11 cellular contexts compared by ENCODE assay signal in the genomic region with DNA sequence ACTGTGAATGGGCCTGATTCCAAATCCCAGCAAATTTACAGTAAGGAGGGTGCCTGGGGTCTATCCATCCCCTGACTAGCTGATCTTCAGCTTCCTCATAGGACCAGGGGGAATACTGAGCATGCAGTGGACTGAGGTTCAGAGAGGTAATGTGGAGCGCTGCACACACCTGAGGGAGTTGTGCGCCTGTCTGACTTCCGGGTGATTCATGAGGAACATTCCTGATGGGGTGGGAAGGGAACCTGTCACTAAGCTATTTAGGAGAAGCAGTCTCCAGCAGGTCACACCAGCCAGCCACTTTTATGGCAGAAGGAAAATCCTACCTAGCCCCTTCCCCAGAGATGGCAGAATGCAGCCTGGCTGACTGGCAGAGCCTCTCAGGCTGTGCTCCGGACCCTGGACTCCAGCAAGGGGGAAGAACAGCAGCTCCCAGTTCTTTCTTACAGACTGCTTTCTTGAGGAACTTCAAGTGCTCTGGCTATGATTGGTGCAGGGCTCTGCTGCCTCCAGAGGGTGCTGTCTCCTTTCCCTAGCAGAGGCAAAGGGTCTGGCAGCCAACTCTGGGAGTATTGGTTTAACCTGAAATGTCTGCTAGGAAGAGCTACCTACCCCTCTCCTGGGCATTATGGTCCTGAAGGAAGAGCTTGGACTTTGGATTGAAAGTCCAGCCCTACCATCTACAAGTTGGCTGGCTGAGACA. TPM values are rescaled to one million over a fixed set of nuclear protein-coding genes. Genes with fewer than 3 reads are reported as not detected.
DNase-seq lines count a peak whose midpoint lies in the region; ATAC-seq, FAIRE-seq and TF ChIP-seq lines count a peak whose summit lies in the region.
"Not testable (repeated sequence)": the region's sequence is repeated elsewhere in the genome, so short reads cannot be mapped to it uniquely, and the experiment has no call there.
"Had no signal": no experiment of that assay in that cellular context is flagged by ENCODE, and none has a peak within 500 bp of the region (broad histone marks: within the 10 kb centered on the region; RNA-seq: fewer than 3 reads in every experiment).

No MANE protein-coding gene starts in this region.

- WGBS in GM12878 (ENCODE audit: insufficient coverage, insufficient replicate concordance, low lambda C conversion rate, missing lambda C conversion rate): no CpG with 5 or more reads among the region's 4 CpGs

- peak; percentile 8; the same call in 1 of the 2 replicates for TF ChIP-seq RAD21 in HCT116 (IDR thresholded peaks at IDR 0.05; ENCODE audit: low read depth)
- TF ChIP-seq RAD21 in GM12878 (IDR thresholded peaks at IDR 0.05; ENCODE audit: insufficient read depth, low read depth, low read length): not testable (repeated sequence)

- H2AFZ ChIP-seq in HCT116 (ENCODE audit: low read depth, low read length, poor library complexity, severe bottlenecking); GM12878 (ENCODE audit: control insufficient read depth, low read depth, low read length): not testable (repeated sequence)

- ATAC-seq in HCT116: peak; percentile 91
- peak; percentile 51 for ATAC-seq in RWPE2 (ENCODE audit: low read depth)
- ATAC-seq in GM12878: peak; percentile 45; the same call in 1 of the 3 replicates
- ATAC-seq in left ventricle myocardium superior: peak; percentile 66
- peak; percentile 88 for ATAC-seq in mucosa of descending colon
- ATAC-seq in upper lobe of right lung: peak; percentile 83

- SMC1A ChIA-PET in GM12878 (lab: Charles Lee; ENCODE audit: uncharacterized antibody, unreplicated experiment): not testable (repeated sequence)

- not testable (repeated sequence) for H3K79me2 ChIP-seq in HCT116 (ENCODE audit: insufficient read depth, low read length); GM12878 (ENCODE audit: control insufficient read depth, insufficient read depth, low read length)

- in situ Hi-C loops in GM12878 (cut with MboI): not testable (repeated sequence)

- H3K9ac ChIP-seq in HCT116 (ENCODE audit: low read length); GM12878 (ENCODE audit: control insufficient read depth, insufficient read depth, low read length): not testable (repeated sequence)

- H3K27ac ChIP-seq in AG04450 (ENCODE audit: low read depth, low read length); HCT116 (ENCODE audit: low read depth, low read length); RWPE2 (ENCODE audit: poor library complexity, severe bottlenecking); GM12878 (ENCODE audit: control insufficient read depth, insufficient read depth); upper lobe of right lung: not testable (repeated sequence)

- DNase-seq in AG04450 (ENCODE audit: low read depth, low spot score); HCT116 (ENCODE audit: low read depth, low spot score); RWPE2 (ENCODE audit: low spot score); GM12878 (ENCODE audit: low read depth, low spot score); fibroblast of mammary gland (ENCODE audit: low read depth); left ventricle myocardium superior; upper lobe of right lung: not testable (repeated sequence)
- peak in 1 of 3 donors; percentile 44 for DNase-seq in mucosa of descending colon

- H3K4me3 ChIP-seq in AG04450 (ENCODE audit: low read depth, low read length); HCT116 (replicated peaks in 1 of 2; ENCODE audit: low read depth in 1 of 2, low read length in 2 of 2); RWPE2 (ENCODE audit: severe bottlenecking); GM12878; fibroblast of mammary gland (ENCODE audit: control insufficient read depth, low read depth, low read length); mucosa of descending colon; upper lobe of right lung: not testable (repeated sequence)

- not testable (repeated sequence) for TF ChIP-seq EP300 in GM12878 (IDR thresholded peaks at IDR 0.05; ENCODE audit: borderline replicate concordance in 1 of 2, control insufficient read depth in 1 of 2, low read depth in 2 of 2, low read length in 2 of 2)

- H3K4me2 ChIP-seq in HCT116 (ENCODE audit: low read length); GM12878 (ENCODE audit: control insufficient read depth, insufficient read depth): not testable (repeated sequence)

- not testable (repeated sequence) for FAIRE-seq in GM12878 (lab: Jason Lieb, UNC)

- POLR2A ChIA-PET in AG04450 (lab: Yijun Ruan, JAX); HCT116 (lab: Charles Lee); GM12878 (lab: Charles Lee): not testable (repeated sequence)

- H3K9me2 ChIP-seq in HCT116 (ENCODE audit: insufficient read depth): not testable (repeated sequence)

- H3K36me3 ChIP-seq in HCT116 (ENCODE audit: control insufficient read depth in 1 of 2, insufficient read depth in 2 of 2, low read length in 2 of 2); RWPE2 (ENCODE audit: low read depth); GM12878 (ENCODE audit: control insufficient read depth in 2 of 2, insufficient read depth in 2 of 2, low read length in 1 of 2); mucosa of descending colon (ENCODE audit: low read depth); upper lobe of right lung: not testable (repeated sequence)

- intact Hi-C loops in HCT116 (cut with micrococcal nuclease); GM12878 (cut with micrococcal nuclease; ENCODE audit: unreplicated experiment); left ventricle myocardium superior (cut with micrococcal nuclease); mucosa of descending colon (cut with DNase I, micrococcal nuclease); upper lobe of right lung (cut with DNase I): not testable (repeated sequence)

- 0 out of 2 replicates have a peak, but pooled peaks have one; percentile 10 for TF ChIP-seq CTCF in AG04450 (IDR thresholded peaks at IDR 0.05; ENCODE audit: low read depth, low read length)
- not testable (repeated sequence) for TF ChIP-seq CTCF in HCT116 (IDR thresholded peaks at IDR 0.05 in 2 of 3, conservative IDR thresholded peaks at IDR 0.05 in 1 of 3; ENCODE audit: borderline replicate concordance in 1 of 3, insufficient read depth in 1 of 3, low read depth in 2 of 3, low read length in 2 of 3); RWPE2 (IDR thresholded peaks at IDR 0.05; ENCODE audit: poor library complexity, severe bottlenecking); GM12878 (IDR thresholded peaks at IDR 0.05 in 2 of 3, conservative IDR thresholded peaks at IDR 0.05 in 1 of 3; ENCODE audit: control insufficient read depth in 2 of 3, extremely low read depth in 1 of 3, insufficient read depth in 1 of 3, low read depth in 3 of 3, low read length in 3 of 3); mucosa of descending colon (IDR thresholded peaks at IDR 0.05); upper lobe of right lung (IDR thresholded peaks at IDR 0.05)
- peak; percentile 2 for TF ChIP-seq CTCF in fibroblast of mammary gland (conservative IDR thresholded peaks at IDR 0.05; ENCODE audit: control insufficient read depth, insufficient read depth, low read depth, low read length)

- CTCF ChIA-PET in AG04450 (lab: Charles Lee); HCT116 (lab: Charles Lee); GM12878 (lab: Yijun Ruan, JAX): not testable (repeated sequence)

- H4K20me1 ChIP-seq in HCT116 (ENCODE audit: insufficient read depth); GM12878 (ENCODE audit: control insufficient read depth, insufficient read depth): not testable (repeated sequence)

- BruUV-seq in HCT116 (replicated peaks; lab: Mats Ljungman, UMichigan); GM12878 (replicated peaks; lab: Mats Ljungman, UMichigan): not testable (repeated sequence)

- TF ChIP-seq POLR2A in HCT116 (IDR thresholded peaks at IDR 0.05; ENCODE audit: borderline replicate concordance, extremely low read depth, insufficient read depth, insufficient read length); GM12878 (IDR thresholded peaks at IDR 0.05; ENCODE audit: low read depth, low read length): not testable (repeated sequence)

- not testable (repeated sequence) for H3K4me1 ChIP-seq in HCT116 (ENCODE audit: control insufficient read depth in 1 of 2, insufficient read depth in 2 of 2, low read length in 2 of 2); RWPE2 (ENCODE audit: insufficient read depth, poor library complexity, severe bottlenecking); GM12878 (ENCODE audit: control insufficient read depth, insufficient read depth, low read length); mucosa of descending colon (ENCODE audit: low read depth); upper lobe of right lung

- RAD21 ChIA-PET in HCT116 (lab: Charles Lee; ENCODE audit: low non-redundant PET in 1 of 2, low total read pairs in 2 of 2, uncharacterized antibody in 2 of 2, unreplicated experiment in 2 of 2); GM12878 (lab: Charles Lee; ENCODE audit: unreplicated experiment): not testable (repeated sequence)

- H3K9me3 ChIP-seq in AG04450 (ENCODE audit: control insufficient read depth, insufficient read depth, low read length); HCT116 (ENCODE audit: control insufficient read depth in 1 of 2, insufficient read depth in 1 of 2, low read depth in 1 of 2, low read length in 2 of 2); RWPE2 (ENCODE audit: severe bottlenecking); GM12878 (replicated peaks; ENCODE audit: control insufficient read depth, insufficient read depth, low read length); mucosa of descending colon; upper lobe of right lung: not testable (repeated sequence)

- H3K27me3 ChIP-seq in AG04450 (ENCODE audit: control insufficient read depth, insufficient read depth, low read length); HCT116 (ENCODE audit: insufficient read depth, low read length); RWPE2 (ENCODE audit: insufficient read depth, poor library complexity, severe bottlenecking); GM12878 (replicated peaks in 1 of 2; ENCODE audit: control insufficient read depth in 2 of 2, insufficient read depth in 2 of 2, low read length in 1 of 2); upper lobe of right lung: not testable (repeated sequence)

RNA-seq across cellular contexts. Expression of gene NPY4R2, which starts 2.5 kb away (rescaled TPM):
- polyA plus RNA-seq in AG04450 (2011; rRNA removed) (0.06 TPM in 1 of 2 replicates, not detected in the other), GM12878 (2011; rRNA removed) (not detected in 2 replicates), GM12878 (2014; fragmentation: Illumina TruSeq; extraction: Trizol) (not detected in 2 replicates), GM12878 (2014; fragmentation: Nextera tagmentation; extraction: Ambion mirVana) (not detected), GM12878 (2014; rRNA removed) (not detected in 2 replicates), GM12878 (2016; fragmentation: Nextera tagmentation; extraction: Ambion mirVana) (not detected)
- polyA minus RNA-seq in AG04450 (2011; rRNA and poly(A)+ RNA removed): not detected in 2 replicates
- total RNA-seq in HCT116 (2021; ENCODE audit: unreplicated experiment) (not detected), GM12878 (2014; rRNA removed) (not detected in 2 replicates), GM12878 (2014; rRNA removed; fragmentation: Illumina TruSeq; extraction: Trizol) (not detected in 2 replicates), GM12878 (2021) (not detected in 2 replicates), left ventricle myocardium superior (not detected), mucosa of descending colon (10 to 100 TPM in 2 of 3 donors, 1 to 10 TPM in 1; 4.4 to 22.8 (median 18.9) TPM), upper lobe of right lung (1.4 TPM)
- not detected in 2 replicates for polyA plus RNA-seq in HCT116 (2012)
- total RNA-seq in GM12878 (2013; cell fraction: nucleolus; rRNA removed): not detected in 2 replicates
- polyA plus RNA-seq in GM12878 (2011; ENCODE audit: low read depth): not detected
- not detected in 2 replicates for polyA plus RNA-seq in GM12878 (2011; cell fraction: cytosol; rRNA removed)
- not detected in 2 replicates for polyA plus RNA-seq in GM12878 (2011; cell fraction: nucleus; rRNA removed)
- not detected in 2 replicates for polyA plus RNA-seq in GM12878 (2012)
- not detected in 2 replicates for polyA minus RNA-seq in GM12878 (2011; rRNA and poly(A)+ RNA removed)
- polyA minus RNA-seq in GM12878 (2011; cell fraction: cytosol; rRNA and poly(A)+ RNA removed): not detected in 2 replicates
- not detected in 2 replicates for polyA minus RNA-seq in GM12878 (2011; cell fraction: nucleus; rRNA and poly(A)+ RNA removed)
- total RNA-seq: Calu3; CD4-positive, CD25-positive, alpha-beta regulatory T cell; G401 had no signal
- polyA plus RNA-seq: CD4-positive, CD25-positive, alpha-beta regulatory T cell had no signal
